In the genomic region with DNA sequence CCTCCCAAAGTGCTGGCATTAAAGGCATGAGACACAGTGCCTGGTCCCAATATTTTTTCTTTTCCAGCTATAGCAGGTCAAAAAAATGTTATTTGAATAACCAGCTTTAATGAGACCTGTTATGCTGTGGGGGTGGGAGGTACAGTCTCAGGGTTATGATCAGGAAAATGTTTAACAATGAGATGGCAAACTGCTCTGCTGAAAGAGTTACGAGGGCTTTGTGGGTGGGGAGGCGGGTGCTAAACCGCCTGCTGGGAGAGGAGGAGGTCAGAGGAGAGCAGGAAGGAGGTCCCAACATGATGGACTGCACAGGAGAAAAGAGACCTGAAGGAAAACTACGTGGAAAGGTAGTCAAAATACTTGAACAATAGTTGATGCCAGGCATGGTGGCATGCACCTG, we compare ENCODE assay signal across 29 cellular contexts.
"Had no signal": no experiment of that assay in that cellular context is flagged by ENCODE, and none has a peak within 500 bp of the region (broad histone marks: within the 10 kb centered on the region; RNA-seq: fewer than 3 reads in every experiment).

No MANE protein-coding gene starts in this region.

- H3K27ac ChIP-seq: adrenal gland, body of pancreas, colonic mucosa, dorsolateral prefrontal cortex had no signal

- H3K4me3 ChIP-seq: adrenal gland, body of pancreas, colonic mucosa, dorsolateral prefrontal cortex had no signal

- H3K27me3 ChIP-seq: adrenal gland, body of pancreas, colonic mucosa, dorsolateral prefrontal cortex had no signal

- H3K36me3 ChIP-seq: adrenal gland, colonic mucosa had no signal

- DNase-seq: activated CD4-positive, alpha-beta memory T cell treated with anti-CD3 and anti-CD28 coated beads, Interleukin-2, amount 10 ng/mL, durations not matched to agents 7 days and 5 days; activated CD4-positive, alpha-beta T cell treated with anti-CD3 and anti-CD28 coated beads for 1 hour; activated CD4-positive, alpha-beta T cell treated with anti-CD3 and anti-CD28 coated beads for 4 hours; activated CD4-positive, alpha-beta T cell treated with anti-CD3 and anti-CD28 coated beads, Interleukin-2, amount 10 ng/mL, durations not matched to agents 7 days and 5 days; activated CD4-positive, alpha-beta T cell treated with anti-CD3 and anti-CD28 coated beads, Interleukin-2, amount 50 U/mL, for 4 hours; activated CD8-positive, alpha-beta memory T cell treated with anti-CD3 and anti-CD28 coated beads, Interleukin-2, amount 50 U/mL, for 48 hours; activated gamma-delta T cell; activated naive CD4-positive, alpha-beta T cell; activated naive CD4-positive, alpha-beta T cell treated with anti-CD3 and anti-CD28 coated beads, Interleukin-2, amount 10 ng/mL, durations not matched to agents 7 days and 5 days; activated naive CD8-positive, alpha-beta T cell treated with anti-CD3 and anti-CD28 coated beads, Interleukin-2, amount 50 U/mL, for 24 hours; activated T-cell treated with anti-CD3 and anti-CD28 coated beads for 4 hours; activated T-cell treated with anti-CD3 and anti-CD28 coated beads, Interleukin-2, amount 50 U/mL, for 24 hours; activated T-cell treated with anti-CD3 and anti-CD28 coated beads, Interleukin-2, amount 50 U/mL, for 72 hours; adrenal gland; amygdala; aorta; body of pancreas; cerebellar nuclear complex; colonic mucosa; dorsolateral prefrontal cortex; effector memory CD4-positive, alpha-beta T cell; endodermal cell; foreskin fibroblast; head of caudate nucleus; T-helper 1 cell; T-helper 2 cell had no signal

- ATAC-seq: activated naive CD4-positive, alpha-beta T cell treated with anti-CD3 and anti-CD28 coated beads, Interleukin-2, amount 50 U/mL, for 72 hours; activated naive CD8-positive, alpha-beta T cell treated with anti-CD3 and anti-CD28 coated beads, Interleukin-2, amount 50 U/mL, for 24 hours; activated T-cell treated with anti-CD3 and anti-CD28 coated beads, Interleukin-2, amount 50 U/mL, for 72 hours; body of pancreas; esophagus mucosa; WTC11 had no signal
